In genomic region chr5:124773291-124774001, GRCh38 we compare ENCODE assay signal across 21 cellular contexts. TPM values are rescaled to one million over a fixed set of nuclear protein-coding genes. Genes with fewer than 3 reads are reported as not detected.
A peak's percentile ranks its signal among the peaks of the same experiment; 100 is the strongest.
DNase-seq lines count a peak whose midpoint lies in the region; ATAC-seq, FAIRE-seq and TF ChIP-seq lines count a peak whose summit lies in the region.
"Had no signal": no experiment of that assay in that cellular context is flagged by ENCODE, and none has a peak within 500 bp of the region (broad histone marks: within the 10 kb centered on the region; RNA-seq: fewer than 3 reads in every experiment).

No MANE protein-coding gene starts in this region.

- DNase-seq in NCI-H2081 (lab: John Stamatoyannopoulos, UW) = peak; percentile 64 to 88
- DNase-seq in globus pallidus (ENCODE audit: low spot score) = peak; percentile 83
- peak; percentile 28 for DNase-seq in renal cortical epithelial cell (ENCODE audit: low read depth)
- no peak for DNase-seq in HTR-8/SVneo (ENCODE audit: insufficient read length, low spot score)
- DNase-seq in hepatic stellate cell (ENCODE audit: low spot score) = no peak
- DNase-seq: activated CD8-positive, alpha-beta T cell treated with anti-CD3 and anti-CD28 coated beads, Interleukin-2, amount 10 ng/mL, durations not matched to agents 7 days and 5 days; activated T-cell treated with anti-CD3 and anti-CD28 coated beads, Interleukin-2, amount 50 U/mL, for 72 hours; AML-193; esophagus squamous epithelium; Karpas-422; mammary epithelial cell; natural killer cell; NCI-H226; psoas muscle; SHP77 had no signal

- peak; percentile 76 for ATAC-seq in SK-N-SH treated with all-trans-retinoic acid at 6 μM for 48 hours
- no peak for ATAC-seq in GM19351 (IDR thresholded peaks at IDR 0.05; ENCODE audit: unreplicated experiment)
- ATAC-seq in GM18867 (IDR thresholded peaks at IDR 0.05; ENCODE audit: unreplicated experiment) = no peak
- ATAC-seq: activated CD8-positive, alpha-beta T cell treated with anti-CD3 and anti-CD28 coated beads, Interleukin-2, amount 10 ng/mL, durations not matched to agents 7 days and 5 days; activated T-cell treated with anti-CD3 and anti-CD28 coated beads, Interleukin-2, amount 50 U/mL, for 72 hours; natural killer cell; psoas muscle had no signal

- FAIRE-seq in HTR-8/SVneo (lab: Jason Lieb, UNC) = no peak
- FAIRE-seq: bronchial epithelial cell, keratinocyte had no signal

TF ChIP-seq in SK-N-SH treated with all-trans-retinoic acid at 6 μM for 48 hours, 23 proteins besides CTCF, POLR2A, EP300 and RAD21:
- TF ChIP-seq ZNF8 (CRISPR knock-in tag; IDR thresholded peaks at IDR 0.05) = no peak
- TF ChIP-seq ISL1 (CRISPR knock-in tag; IDR thresholded peaks at IDR 0.05) = peak; percentile 82
- TF ChIP-seq ESRRG (CRISPR knock-in tag; IDR thresholded peaks at IDR 0.05) = no peak

RNA-seq across cellular contexts. Expression of gene ZNF608, which starts 27.0 kb away (rescaled TPM):
- total RNA-seq in renal cortical epithelial cell = 59.6 and 116 TPM in 2 replicates
- total RNA-seq: activated CD8-positive, alpha-beta T cell treated with anti-CD3 and anti-CD28 coated beads, Interleukin-2, amount 10 ng/mL, durations not matched to agents 7 days and 5 days; T-helper 2 cell treated with Interferon-gamma antibody and Interleukin-4, amounts not matched to agents 100 ng/mL and 5 ng/mL, for 36 hours had no signal

Comparison
In these comparisons a context has a peak if more than half of its experiments do, and no peak if none do; other contexts are left out.
1. DNase-seq: peak in NCI-H2081 (2 of 2), globus pallidus (single experiment) and renal cortical epithelial cell (single experiment); none in HTR-8/SVneo (single experiment) and hepatic stellate cell (single experiment).